Comparison of ENCODE assay signal across 12 cellular contexts in the genomic region with DNA sequence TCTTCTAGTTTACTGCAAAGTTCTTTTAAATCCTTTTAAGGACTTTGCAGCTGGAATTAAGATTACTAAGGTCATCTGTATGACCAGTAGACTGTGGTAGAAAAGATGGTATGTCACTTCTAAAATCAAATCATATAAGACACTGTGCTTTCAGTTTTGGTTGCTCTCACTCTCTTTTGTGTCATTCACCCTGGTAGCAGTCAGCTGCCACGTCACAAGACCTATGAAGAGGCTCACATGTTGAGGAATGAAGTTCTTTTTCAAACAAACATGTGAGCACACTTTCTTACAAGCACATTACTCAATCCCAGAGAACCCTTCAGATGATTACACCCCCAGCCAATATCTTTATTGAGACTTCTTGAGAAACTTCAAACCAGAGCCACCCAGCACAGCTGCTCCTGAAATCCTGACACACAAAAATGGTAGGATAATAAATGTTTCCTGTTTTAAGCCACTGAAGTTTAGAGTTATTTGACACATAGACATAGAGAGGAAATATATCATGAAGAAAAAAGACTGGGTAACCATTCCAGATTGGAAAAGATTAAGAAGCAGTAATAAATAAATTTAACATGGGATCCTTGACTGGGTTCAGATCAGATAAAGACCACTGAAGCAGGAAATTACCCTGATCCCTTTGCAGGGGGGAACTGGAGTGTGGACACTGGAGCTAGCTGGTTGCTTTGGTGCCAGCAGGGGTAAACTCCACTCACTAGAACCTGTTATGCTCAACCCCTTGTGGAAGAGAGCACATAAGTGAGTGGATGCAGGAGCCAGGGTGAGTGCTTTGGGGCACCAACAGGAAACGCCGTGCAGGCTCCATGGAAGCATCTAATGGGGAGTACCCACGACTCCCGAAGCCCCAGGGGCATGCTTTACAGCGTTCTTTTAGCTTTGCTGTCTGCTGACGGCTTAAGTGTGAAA.
DNase-seq lines count a peak whose midpoint lies in the region; ATAC-seq lines count a peak whose summit lies in the region.
"Had no signal": no experiment of that assay in that cellular context is flagged by ENCODE, and none has a peak within 500 bp of the region (broad histone marks: within the 10 kb centered on the region; RNA-seq: fewer than 3 reads in every experiment).

No MANE protein-coding gene starts in this region.

- H3K4me3 Mint-ChIP-seq in stimulated activated memory B cell treated with anti-CD40 and anti-IgM and Interleukin-4, amounts not matched to agents 10 μg/mL and 1 μg/mL and 100 μg/mL, for 72 hours: no peak overlapping the region

- no peaks in the 10 kb centered on the region for H3K36me3 Mint-ChIP-seq in stimulated activated memory B cell treated with anti-CD40 and anti-IgM and Interleukin-4, amounts not matched to agents 10 μg/mL and 1 μg/mL and 100 μg/mL, for 72 hours

- DNase-seq in foreskin melanocyte (peak; percentile 65), Kasumi-1 (lab: John Stamatoyannopoulos, UW) (no peak), NCI-H1092 treated with DMSO at 0.1 percent for 48 hours (lab: John Stamatoyannopoulos, UW) (no peak)
- DNase-seq in NK-92 treated with Interleukin-12 subunit alpha and Interleukin-12 subunit beta, amount 100 ng/mL, for 24 hours (lab: John Stamatoyannopoulos, UW): no peak
- DNase-seq: HCEC 1CT; MG63; stimulated activated CD4-positive, alpha-beta T cell treated with anti-CD3 and anti-CD28 coated beads, Interleukin-1b, Interleukin-23, amount 100 ng/mL, for 48 hours had no signal

- ATAC-seq in GM18517 (IDR thresholded peaks at IDR 0.05; ENCODE audit: unreplicated experiment): peak; percentile 98
- peak; percentile 93 for ATAC-seq in GM21360 (IDR thresholded peaks at IDR 0.05; ENCODE audit: unreplicated experiment)
- ATAC-seq in HG03097 (IDR thresholded peaks at IDR 0.05; ENCODE audit: low FRiP score, unreplicated experiment): peak; percentile 75
- no peak for ATAC-seq in stimulated activated memory B cell treated with anti-CD40 and anti-IgM and Interleukin-4, amounts not matched to agents 10 μg/mL and 1 μg/mL and 100 μg/mL, for 72 hours
- ATAC-seq: gastroesophageal sphincter had no signal

- no peak overlapping the region for H3K27ac Mint-ChIP-seq in stimulated activated memory B cell treated with anti-CD40 and anti-IgM and Interleukin-4, amounts not matched to agents 10 μg/mL and 1 μg/mL and 100 μg/mL, for 72 hours

- H3K4me1 Mint-ChIP-seq in stimulated activated memory B cell treated with anti-CD40 and anti-IgM and Interleukin-4, amounts not matched to agents 10 μg/mL and 1 μg/mL and 100 μg/mL, for 72 hours: no peaks in the 10 kb centered on the region

- no peaks in the 10 kb centered on the region for H3K9me3 Mint-ChIP-seq in stimulated activated memory B cell treated with anti-CD40 and anti-IgM and Interleukin-4, amounts not matched to agents 10 μg/mL and 1 μg/mL and 100 μg/mL, for 72 hours

- no peaks in the 10 kb centered on the region for H3K27me3 Mint-ChIP-seq in stimulated activated memory B cell treated with anti-CD40 and anti-IgM and Interleukin-4, amounts not matched to agents 10 μg/mL and 1 μg/mL and 100 μg/mL, for 72 hours
